ENCODE assay signal across 8 cellular contexts in the genomic region with DNA sequence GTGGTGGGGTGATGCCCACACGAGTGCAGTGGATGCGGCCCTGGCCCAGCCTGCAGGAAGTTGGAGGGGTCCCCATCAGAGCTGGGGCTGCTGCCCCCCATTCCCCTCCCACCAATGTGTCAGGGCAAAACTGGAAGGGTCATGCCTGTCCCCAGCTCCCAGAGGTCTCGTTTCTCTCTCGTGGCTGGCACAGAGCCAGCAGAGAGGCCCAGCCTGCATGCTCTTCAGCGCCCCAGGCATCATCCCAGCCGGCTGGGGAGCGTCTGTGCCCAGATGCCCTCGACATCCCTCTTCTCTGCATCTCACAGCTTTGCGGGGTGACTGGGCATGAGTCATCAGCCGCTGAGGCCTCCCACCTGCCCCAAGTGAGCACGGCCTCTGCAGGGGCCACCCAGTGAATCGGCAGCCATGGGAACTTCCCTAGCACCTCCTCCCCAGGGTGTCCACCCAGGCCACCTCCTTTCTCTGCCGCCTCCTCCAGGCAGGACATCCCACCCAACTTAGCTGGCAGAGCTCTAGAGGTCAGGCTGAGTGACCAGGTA. TPM values are rescaled to one million over a fixed set of nuclear protein-coding genes. Genes with fewer than 3 reads are reported as not detected.
DNase-seq lines count a peak whose midpoint lies in the region; ATAC-seq and TF ChIP-seq lines count a peak whose summit lies in the region.

No MANE protein-coding gene starts in this region.

- H3K4me3 Mint-ChIP-seq in effector memory CD8-positive, alpha-beta T cell = peak overlapping the region in 1 of 2 donors; percentile 42
- H3K4me3 Mint-ChIP-seq in stimulated activated memory B cell treated with anti-CD40 and anti-IgM and Interleukin-4, amounts not matched to agents 10 μg/mL and 1 μg/mL and 100 μg/mL, for 72 hours = no peak overlapping the region
- H3K4me3 Mint-ChIP-seq in type B pancreatic cell = no peak overlapping the region

- no peaks in the 10 kb centered on the region for H3K27me3 Mint-ChIP-seq in effector memory CD8-positive, alpha-beta T cell
- peaks cover 10% of the 10 kb centered on the region for H3K27me3 Mint-ChIP-seq in stimulated activated memory B cell treated with anti-CD40 and anti-IgM and Interleukin-4, amounts not matched to agents 10 μg/mL and 1 μg/mL and 100 μg/mL, for 72 hours
- H3K27me3 Mint-ChIP-seq in type B pancreatic cell = no peaks in the 10 kb centered on the region

- ATAC-seq in effector memory CD8-positive, alpha-beta T cell (replicated peaks) = peak; percentile 59
- ATAC-seq in stimulated activated memory B cell treated with anti-CD40 and anti-IgM and Interleukin-4, amounts not matched to agents 10 μg/mL and 1 μg/mL and 100 μg/mL, for 72 hours = peak; percentile 43

- peaks cover 6% of the 10 kb centered on the region for H3K36me3 Mint-ChIP-seq in effector memory CD8-positive, alpha-beta T cell (ENCODE audit: insufficient read depth)
- no peaks in the 10 kb centered on the region for H3K36me3 Mint-ChIP-seq in stimulated activated memory B cell treated with anti-CD40 and anti-IgM and Interleukin-4, amounts not matched to agents 10 μg/mL and 1 μg/mL and 100 μg/mL, for 72 hours
- H3K36me3 Mint-ChIP-seq in type B pancreatic cell = no peaks in the 10 kb centered on the region

- DNase-seq in activated effector memory CD4-positive, alpha-beta T cell treated with anti-CD3 and anti-CD28 coated beads, Interleukin-2, amount 50 U/mL, for 16 hours = peak; percentile 81
- DNase-seq in activated effector memory CD4-positive, alpha-beta T cell treated with Interleukin-2 at 50 U/mL for 16 hours = no peak
- peak; percentile 98 for DNase-seq in RPMI7951 (ENCODE audit: low read depth)
- no peak for DNase-seq in effector memory CD8-positive, alpha-beta T cell
- no peak for DNase-seq in type B pancreatic cell (ENCODE audit: extremely low spot score, unreplicated experiment)
- DNase-seq in DMS114 treated with DMSO at 0.1 percent for 48 hours (lab: John Stamatoyannopoulos, UW; ENCODE audit: unreplicated experiment) = no peak
- DNase-seq in GM19238 (ENCODE audit: insufficient read length, low spot score) = no peak

- no peaks in the 10 kb centered on the region for H3K9me3 Mint-ChIP-seq in effector memory CD8-positive, alpha-beta T cell
- H3K9me3 Mint-ChIP-seq in stimulated activated memory B cell treated with anti-CD40 and anti-IgM and Interleukin-4, amounts not matched to agents 10 μg/mL and 1 μg/mL and 100 μg/mL, for 72 hours = no peaks in the 10 kb centered on the region
- H3K9me3 Mint-ChIP-seq in type B pancreatic cell = no peaks in the 10 kb centered on the region

- peaks cover 19 to 22% of the 10 kb centered on the region in 2 donors for H3K4me1 Mint-ChIP-seq in effector memory CD8-positive, alpha-beta T cell (ENCODE audit: low read depth in 2 of 2)
- H3K4me1 Mint-ChIP-seq in stimulated activated memory B cell treated with anti-CD40 and anti-IgM and Interleukin-4, amounts not matched to agents 10 μg/mL and 1 μg/mL and 100 μg/mL, for 72 hours = peaks cover 31% of the 10 kb centered on the region
- peaks cover 21% of the 10 kb centered on the region for H3K4me1 Mint-ChIP-seq in type B pancreatic cell (ENCODE audit: unreplicated experiment)

- no peak overlapping the region for H3K27ac Mint-ChIP-seq in effector memory CD8-positive, alpha-beta T cell
- no peak overlapping the region for H3K27ac Mint-ChIP-seq in stimulated activated memory B cell treated with anti-CD40 and anti-IgM and Interleukin-4, amounts not matched to agents 10 μg/mL and 1 μg/mL and 100 μg/mL, for 72 hours
- H3K27ac Mint-ChIP-seq in type B pancreatic cell = no peak overlapping the region

- no peak for TF ChIP-seq CTCF in type B pancreatic cell (conservative IDR thresholded peaks at IDR 0.05)

RNA-seq across cellular contexts. Expression of gene CSNK1D, which starts 9.8 kb away (rescaled TPM):
- 20.4 and 22.6 TPM in 2 replicates for total RNA-seq in RPMI7951 (2014; rRNA removed; shearing (Covaris generic))
- total RNA-seq in type B pancreatic cell (ENCODE audit: low replicate concordance) = 176 and 184 TPM in 2 replicates

RNA-seq across cellular contexts. Expression of gene CD7, which starts 34.1 kb away (rescaled TPM):
- total RNA-seq in RPMI7951 (2014; rRNA removed; shearing (Covaris generic)) = not detected in 2 replicates
- 1.4 and 1.6 TPM in 2 replicates for total RNA-seq in type B pancreatic cell (ENCODE audit: low replicate concordance)

RNA-seq across cellular contexts. Expression of gene SECTM1, which starts 50.3 kb away (rescaled TPM):
- 17.2 and 19.7 TPM in 2 replicates for total RNA-seq in RPMI7951 (2014; rRNA removed; shearing (Covaris generic))
- total RNA-seq in type B pancreatic cell (ENCODE audit: low replicate concordance) = 13.2 and 17.7 TPM in 2 replicates

RNA-seq across cellular contexts. Expression of gene SLC16A3, which starts 54.4 kb away (rescaled TPM):
- 104 and 207 TPM in 2 replicates for total RNA-seq in RPMI7951 (2014; rRNA removed; shearing (Covaris generic))
- 27.8 and 29.8 TPM in 2 replicates for total RNA-seq in type B pancreatic cell (ENCODE audit: low replicate concordance)

Comparison
In these comparisons a context has a peak if more than half of its experiments do, and no peak if none do; other contexts are left out.
1. DNase-seq: peak in activated effector memory CD4-positive, alpha-beta T cell treated with anti-CD3 and anti-CD28 coated beads, Interleukin-2, amount 50 U/mL, for 16 hours (single experiment) and RPMI7951 (single experiment); none in activated effector memory CD4-positive, alpha-beta T cell treated with Interleukin-2 at 50 U/mL for 16 hours (single experiment), effector memory CD8-positive, alpha-beta T cell (0 of 3), type B pancreatic cell (single experiment), DMS114 treated with DMSO at 0.1 percent for 48 hours (single experiment) and GM19238 (single experiment).